In the genomic region with DNA sequence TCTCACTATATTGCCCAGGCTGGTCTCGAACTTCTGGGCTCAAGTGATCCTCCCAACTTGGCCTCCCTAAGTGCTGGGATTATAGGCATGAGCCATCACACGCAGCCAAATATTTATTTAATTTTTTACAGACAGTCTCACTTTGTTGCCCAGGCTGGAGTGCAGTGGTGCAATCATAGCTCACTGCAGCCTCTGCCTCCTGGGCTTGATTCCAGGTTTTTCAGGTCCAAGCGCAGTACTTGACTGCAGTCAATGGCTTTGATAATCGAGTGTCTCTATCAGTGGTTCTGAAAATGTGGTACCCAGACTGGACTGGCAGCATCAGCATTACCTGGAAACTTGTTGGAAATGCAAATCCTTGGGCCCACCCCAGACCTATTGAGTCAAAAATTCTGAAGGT, we compare ENCODE assay signal across 16 cellular contexts.
DNase-seq lines count a peak whose midpoint lies in the region; ATAC-seq and TF ChIP-seq lines count a peak whose summit lies in the region.
"Had no signal": no experiment of that assay in that cellular context is flagged by ENCODE, and none has a peak within 500 bp of the region (broad histone marks: within the 10 kb centered on the region; RNA-seq: fewer than 3 reads in every experiment).

No MANE protein-coding gene starts in this region.

- no peaks in the 10 kb centered on the region for H3K36me3 Mint-ChIP-seq in natural killer cell treated with Interleukin-12 subunit alpha and Interleukin-12 subunit beta and Interleukin-15 and Interleukin-18, amount 100 ng/mL, for 72 hours
- H3K36me3 Mint-ChIP-seq: CD8-positive, alpha-beta T cell had no signal

- no peaks in the 10 kb centered on the region for H3K9me3 Mint-ChIP-seq in natural killer cell treated with Interleukin-12 subunit alpha and Interleukin-12 subunit beta and Interleukin-15 and Interleukin-18, amount 100 ng/mL, for 72 hours
- H3K9me3 Mint-ChIP-seq: CD8-positive, alpha-beta T cell had no signal

- no peak for TF ChIP-seq CTCF in HL-60 (IDR thresholded peaks at IDR 0.05; ENCODE audit: insufficient read depth, low read length)

- no peak overlapping the region for H3K4me3 Mint-ChIP-seq in natural killer cell treated with Interleukin-12 subunit alpha and Interleukin-12 subunit beta and Interleukin-15 and Interleukin-18, amount 100 ng/mL, for 72 hours
- H3K4me3 Mint-ChIP-seq: CD8-positive, alpha-beta T cell had no signal

- H3K27me3 ChIP-seq in HL-60 (ENCODE audit: insufficient read depth, poor library complexity, severe bottlenecking), result no peaks in the 10 kb centered on the region
- H3K27me3 ChIP-seq: BLaER1 had no signal

- no peak for ATAC-seq in HG02981 (IDR thresholded peaks at IDR 0.05; ENCODE audit: unreplicated experiment)
- ATAC-seq in natural killer cell treated with Interleukin-12 subunit alpha and Interleukin-12 subunit beta and Interleukin-15 and Interleukin-18, amount 100 ng/mL, for 72 hours, result no peak
- ATAC-seq: CD8-positive, alpha-beta T cell; K562 had no signal

- H3K27ac ChIP-seq in HL-60 (replicated peaks), result peak overlapping the region; percentile 69
- H3K27ac ChIP-seq: BLaER1, RWPE1 had no signal

- no peak overlapping the region for H3K4me3 ChIP-seq in HL-60 (replicated peaks; ENCODE audit: insufficient read depth, low read length)
- H3K4me3 ChIP-seq: BLaER1, K562 had no signal

- no peaks in the 10 kb centered on the region for H3K4me1 Mint-ChIP-seq in natural killer cell treated with Interleukin-12 subunit alpha and Interleukin-12 subunit beta and Interleukin-15 and Interleukin-18, amount 100 ng/mL, for 72 hours (ENCODE audit: low read depth in 2 of 2)

- no peaks in the 10 kb centered on the region for H3K27me3 Mint-ChIP-seq in natural killer cell treated with Interleukin-12 subunit alpha and Interleukin-12 subunit beta and Interleukin-15 and Interleukin-18, amount 100 ng/mL, for 72 hours

- DNase-seq in NCI-H2196 (lab: John Stamatoyannopoulos, UW; ENCODE audit: unreplicated experiment) (peak; percentile 11), NCI-H2196 treated with DMSO at 0.1 percent for 48 hours (lab: John Stamatoyannopoulos, UW; ENCODE audit: unreplicated experiment) (no peak), HL-60 (ENCODE audit: low read depth in 1 of 2, low spot score in 1 of 2) (no peak), fibroblast of gingiva (ENCODE audit: low read depth) (peak; percentile 19), iris pigment epithelial cell (ENCODE audit: low read depth) (peak; percentile 32), ecto neural progenitor cell (ENCODE audit: low spot score) (no peak)
- no peak for DNase-seq in natural killer cell treated with Interleukin-12 subunit alpha and Interleukin-12 subunit beta and Interleukin-15 and Interleukin-18, amount 100 ng/mL, for 72 hours (ENCODE audit: low spot score)
- DNase-seq: CD8-positive, alpha-beta T cell; H7; NCI-H2107; NCI-H345; NCI-H526 treated with DMSO at 0.1 percent for 48 hours had no signal

- H3K27ac Mint-ChIP-seq in natural killer cell treated with Interleukin-12 subunit alpha and Interleukin-12 subunit beta and Interleukin-15 and Interleukin-18, amount 100 ng/mL, for 72 hours, result no peak overlapping the region
- H3K27ac Mint-ChIP-seq: CD8-positive, alpha-beta T cell had no signal

Comparison
In these comparisons a context has a peak if more than half of its experiments do, and no peak if none do; other contexts are left out.
1. DNase-seq: peak in NCI-H2196 (single experiment), fibroblast of gingiva (single experiment) and iris pigment epithelial cell (single experiment); none in NCI-H2196 treated with DMSO at 0.1 percent for 48 hours (single experiment), HL-60 (0 of 2), ecto neural progenitor cell (single experiment) and natural killer cell treated with Interleukin-12 subunit alpha and Interleukin-12 subunit beta and Interleukin-15 and Interleukin-18, amount 100 ng/mL, for 72 hours (single experiment).